In genomic region chr14:94945615-94946014, GRCh38 we compare ENCODE assay signal across 21 cellular contexts.
A peak's percentile ranks its signal among the peaks of the same experiment; 100 is the strongest.
DNase-seq lines count a peak whose midpoint lies in the region; ATAC-seq and TF ChIP-seq lines count a peak whose summit lies in the region.
"Had no signal": no experiment of that assay in that cellular context is flagged by ENCODE, and none has a peak within 500 bp of the region (broad histone marks: within the 10 kb centered on the region; RNA-seq: fewer than 3 reads in every experiment).

No MANE protein-coding gene starts in this region.

- CTCF ChIA-PET in activated CD8-positive, alpha-beta memory T cell treated with anti-CD3 and anti-CD28 coated beads, Interleukin-2, amount 10 ng/mL, durations not matched to agents 7 days and 5 days (lab: Charles Lee): no interaction called here
- CTCF ChIA-PET in activated naive CD4-positive, alpha-beta T cell treated with anti-CD3 and anti-CD28 coated beads, Interleukin-2, amount 10 ng/mL, durations not matched to agents 7 days and 5 days (lab: Charles Lee): no interaction called here

- peak; percentile 85 for ATAC-seq in activated CD8-positive, alpha-beta memory T cell treated with anti-CD3 and anti-CD28 coated beads, Interleukin-2, amount 10 ng/mL, durations not matched to agents 7 days and 5 days
- ATAC-seq in natural killer cell treated with Interleukin-12 subunit alpha and Interleukin-12 subunit beta and Interleukin-15 and Interleukin-18, amount 100 ng/mL, for 72 hours: peak; percentile 82 to 91
- no peak for ATAC-seq in HG03521 (IDR thresholded peaks at IDR 0.05; ENCODE audit: unreplicated experiment)
- ATAC-seq in psoas muscle: no peak
- ATAC-seq: A549 had no signal

- H3K27me3 ChIP-seq in smooth muscle cell (ENCODE audit: low read depth) (no peaks in the 10 kb centered on the region), psoas muscle (ENCODE audit: insufficient read depth in 3 of 3, low read length in 2 of 3) (no peaks in the 10 kb centered on the region)
- H3K27me3 ChIP-seq: colonic mucosa, transverse colon had no signal

- DNase-seq in activated CD8-positive, alpha-beta memory T cell treated with anti-CD3 and anti-CD28 coated beads, Interleukin-2, amount 10 ng/mL, durations not matched to agents 7 days and 5 days: peak; percentile 83
- no peak for DNase-seq in activated CD8-positive, alpha-beta memory T cell treated with anti-CD3 and anti-CD28 coated beads, Interleukin-2, amount 50 U/mL, for 4 hours
- peak; percentile 69 for DNase-seq in Jurkat, Clone E6-1 (ENCODE audit: low read depth, low spot score)
- peak; percentile 45 for DNase-seq in activated naive CD4-positive, alpha-beta T cell treated with anti-CD3 and anti-CD28 coated beads, Interleukin-2, amount 10 ng/mL, durations not matched to agents 7 days and 5 days
- DNase-seq in natural killer cell treated with Interleukin-12 subunit alpha and Interleukin-12 subunit beta and Interleukin-15 and Interleukin-18, amount 100 ng/mL, for 72 hours (ENCODE audit: low spot score): peak; percentile 67
- no peak for DNase-seq in smooth muscle cell (lab: John Stamatoyannopoulos, UW; ENCODE audit: unreplicated experiment)
- no peak for DNase-seq in psoas muscle
- DNase-seq: activated B cell treated with CpG ODN at 0.5 μM for 24 hours, colonic mucosa, foreskin fibroblast, hypothalamus, NCI-H2081, NCI-H524, Right ventricle myocardium superior, spleen, transverse colon had no signal

- intact Hi-C loops in psoas muscle (cut with DNase I): no loop called here

- no peak overlapping the region for H2AFZ ChIP-seq in smooth muscle cell (ENCODE audit: low read depth)

- no peak overlapping the region for H3K4me2 ChIP-seq in smooth muscle cell
- H3K4me2 ChIP-seq: A549, KMS-11 had no signal

- WGBS in smooth muscle cell (ENCODE audit: low lambda C conversion rate): 92% methylated on average over 8 of the region's 8 CpGs
- WGBS in psoas muscle, 3 donors: 86 to 92% (median 91%) methylated on average over 8 of the region's 8 CpGs

- peak overlapping the region; percentile 12 for H3K4me3 ChIP-seq in Jurkat, Clone E6-1 (ENCODE audit: low read length)
- H3K4me3 ChIP-seq in smooth muscle cell: no peak overlapping the region
- H3K4me3 ChIP-seq in psoas muscle: no peak overlapping the region
- H3K4me3 ChIP-seq: A549, colonic mucosa, spleen, transverse colon had no signal

- TF ChIP-seq CTCF in smooth muscle cell (IDR thresholded peaks at IDR 0.05; ENCODE audit: borderline replicate concordance, insufficient read depth, poor library complexity, severe bottlenecking): no peak
- TF ChIP-seq CTCF in psoas muscle (IDR thresholded peaks at IDR 0.05): no peak

- H3K4me1 ChIP-seq in smooth muscle cell (ENCODE audit: low read depth) (no peaks in the 10 kb centered on the region), psoas muscle (no peaks in the 10 kb centered on the region)
- H3K4me1 ChIP-seq: A549, colonic mucosa, spleen, transverse colon had no signal

- H3K9me3 Mint-ChIP-seq in activated CD8-positive, alpha-beta memory T cell treated with anti-CD3 and anti-CD28 coated beads, Interleukin-2, amount 10 ng/mL, durations not matched to agents 7 days and 5 days (ENCODE audit: low read depth): no peaks in the 10 kb centered on the region
- no peaks in the 10 kb centered on the region for H3K9me3 Mint-ChIP-seq in activated naive CD4-positive, alpha-beta T cell treated with anti-CD3 and anti-CD28 coated beads, Interleukin-2, amount 10 ng/mL, durations not matched to agents 7 days and 5 days
- no peaks in the 10 kb centered on the region for H3K9me3 Mint-ChIP-seq in natural killer cell treated with Interleukin-12 subunit alpha and Interleukin-12 subunit beta and Interleukin-15 and Interleukin-18, amount 100 ng/mL, for 72 hours
- H3K9me3 Mint-ChIP-seq: activated B cell treated with CpG ODN at 0.5 μM for 24 hours had no signal

- H3K36me3 ChIP-seq in smooth muscle cell (ENCODE audit: low read depth): no peaks in the 10 kb centered on the region
- no peaks in the 10 kb centered on the region for H3K36me3 ChIP-seq in psoas muscle (ENCODE audit: insufficient read depth in 1 of 2, low read depth in 1 of 2)
- H3K36me3 ChIP-seq: colonic mucosa, spleen, transverse colon had no signal

- H3K4me1 Mint-ChIP-seq in activated CD8-positive, alpha-beta memory T cell treated with anti-CD3 and anti-CD28 coated beads, Interleukin-2, amount 10 ng/mL, durations not matched to agents 7 days and 5 days: peaks cover 25% of the 10 kb centered on the region
- peaks cover 16% of the 10 kb centered on the region for H3K4me1 Mint-ChIP-seq in activated naive CD4-positive, alpha-beta T cell treated with anti-CD3 and anti-CD28 coated beads, Interleukin-2, amount 10 ng/mL, durations not matched to agents 7 days and 5 days
- peaks cover 20 to 27% of the 10 kb centered on the region in 2 donors for H3K4me1 Mint-ChIP-seq in natural killer cell treated with Interleukin-12 subunit alpha and Interleukin-12 subunit beta and Interleukin-15 and Interleukin-18, amount 100 ng/mL, for 72 hours (ENCODE audit: low read depth in 2 of 2)
- H3K4me1 Mint-ChIP-seq: activated B cell treated with CpG ODN at 0.5 μM for 24 hours, memory B cell had no signal

- H3K4me3 Mint-ChIP-seq in activated CD8-positive, alpha-beta memory T cell treated with anti-CD3 and anti-CD28 coated beads, Interleukin-2, amount 10 ng/mL, durations not matched to agents 7 days and 5 days: peak overlapping the region; percentile 54
- no peak overlapping the region for H3K4me3 Mint-ChIP-seq in activated naive CD4-positive, alpha-beta T cell treated with anti-CD3 and anti-CD28 coated beads, Interleukin-2, amount 10 ng/mL, durations not matched to agents 7 days and 5 days
- H3K4me3 Mint-ChIP-seq in natural killer cell treated with Interleukin-12 subunit alpha and Interleukin-12 subunit beta and Interleukin-15 and Interleukin-18, amount 100 ng/mL, for 72 hours: peak overlapping the region; percentile 83
- H3K4me3 Mint-ChIP-seq: activated B cell treated with CpG ODN at 0.5 μM for 24 hours, memory B cell had no signal

- H4K20me1 ChIP-seq in smooth muscle cell (ENCODE audit: low read depth): no peaks in the 10 kb centered on the region

- peaks cover 1% of the 10 kb centered on the region for H3K36me3 Mint-ChIP-seq in activated CD8-positive, alpha-beta memory T cell treated with anti-CD3 and anti-CD28 coated beads, Interleukin-2, amount 10 ng/mL, durations not matched to agents 7 days and 5 days
- no peaks in the 10 kb centered on the region for H3K36me3 Mint-ChIP-seq in activated naive CD4-positive, alpha-beta T cell treated with anti-CD3 and anti-CD28 coated beads, Interleukin-2, amount 10 ng/mL, durations not matched to agents 7 days and 5 days
- H3K36me3 Mint-ChIP-seq in natural killer cell treated with Interleukin-12 subunit alpha and Interleukin-12 subunit beta and Interleukin-15 and Interleukin-18, amount 100 ng/mL, for 72 hours: no peaks in the 10 kb centered on the region
- H3K36me3 Mint-ChIP-seq: memory B cell had no signal

- H3F3A ChIP-seq in smooth muscle cell (ENCODE audit: low read depth): no peaks in the 10 kb centered on the region

- H3K27ac ChIP-seq in smooth muscle cell (ENCODE audit: low read depth) (no peak overlapping the region), psoas muscle (no peak overlapping the region)
- H3K27ac ChIP-seq: A549, C4-2B, colonic mucosa, KMS-11, transverse colon had no signal

- H3K27me3 Mint-ChIP-seq in activated CD8-positive, alpha-beta memory T cell treated with anti-CD3 and anti-CD28 coated beads, Interleukin-2, amount 10 ng/mL, durations not matched to agents 7 days and 5 days: peaks cover 50% of the 10 kb centered on the region
- H3K27me3 Mint-ChIP-seq in activated naive CD4-positive, alpha-beta T cell treated with anti-CD3 and anti-CD28 coated beads, Interleukin-2, amount 10 ng/mL, durations not matched to agents 7 days and 5 days: peaks cover 14% of the 10 kb centered on the region
- peaks cover 0 to 4% of the 10 kb centered on the region in 2 donors for H3K27me3 Mint-ChIP-seq in natural killer cell treated with Interleukin-12 subunit alpha and Interleukin-12 subunit beta and Interleukin-15 and Interleukin-18, amount 100 ng/mL, for 72 hours
- H3K27me3 Mint-ChIP-seq: activated B cell treated with CpG ODN at 0.5 μM for 24 hours had no signal

- no peaks in the 10 kb centered on the region for H3K79me2 ChIP-seq in smooth muscle cell (ENCODE audit: low read depth)

- peak overlapping the region; percentile 90 for H3K27ac Mint-ChIP-seq in activated CD8-positive, alpha-beta memory T cell treated with anti-CD3 and anti-CD28 coated beads, Interleukin-2, amount 10 ng/mL, durations not matched to agents 7 days and 5 days
- peak overlapping the region; percentile 86 for H3K27ac Mint-ChIP-seq in activated naive CD4-positive, alpha-beta T cell treated with anti-CD3 and anti-CD28 coated beads, Interleukin-2, amount 10 ng/mL, durations not matched to agents 7 days and 5 days
- peak overlapping the region; percentile 82 to 86 for H3K27ac Mint-ChIP-seq in natural killer cell treated with Interleukin-12 subunit alpha and Interleukin-12 subunit beta and Interleukin-15 and Interleukin-18, amount 100 ng/mL, for 72 hours
- H3K27ac Mint-ChIP-seq: activated B cell treated with CpG ODN at 0.5 μM for 24 hours, memory B cell had no signal

- no peak overlapping the region for H3K9ac ChIP-seq in smooth muscle cell (ENCODE audit: low read depth)
- H3K9ac ChIP-seq: KMS-11 had no signal

- H3K9me3 ChIP-seq in smooth muscle cell (replicated peaks; ENCODE audit: low read depth): no peaks in the 10 kb centered on the region
- H3K9me3 ChIP-seq in psoas muscle: no peaks in the 10 kb centered on the region
- H3K9me3 ChIP-seq: A549, colonic mucosa, transverse colon had no signal

Comparison
In these comparisons a context has a peak if more than half of its experiments do, and no peak if none do; other contexts are left out.
1. DNase-seq: peak in activated CD8-positive, alpha-beta memory T cell treated with anti-CD3 and anti-CD28 coated beads, Interleukin-2, amount 10 ng/mL, durations not matched to agents 7 days and 5 days (single experiment), Jurkat, Clone E6-1 (single experiment), activated naive CD4-positive, alpha-beta T cell treated with anti-CD3 and anti-CD28 coated beads, Interleukin-2, amount 10 ng/mL, durations not matched to agents 7 days and 5 days (single experiment) and natural killer cell treated with Interleukin-12 subunit alpha and Interleukin-12 subunit beta and Interleukin-15 and Interleukin-18, amount 100 ng/mL, for 72 hours (single experiment); none in activated CD8-positive, alpha-beta memory T cell treated with anti-CD3 and anti-CD28 coated beads, Interleukin-2, amount 50 U/mL, for 4 hours (single experiment), smooth muscle cell (single experiment) and psoas muscle (0 of 2).
2. ATAC-seq: peak in activated CD8-positive, alpha-beta memory T cell treated with anti-CD3 and anti-CD28 coated beads, Interleukin-2, amount 10 ng/mL, durations not matched to agents 7 days and 5 days (single experiment) and natural killer cell treated with Interleukin-12 subunit alpha and Interleukin-12 subunit beta and Interleukin-15 and Interleukin-18, amount 100 ng/mL, for 72 hours (2 of 2); none in HG03521 (single experiment) and psoas muscle (0 of 4).
3. Peak in every context shown above with its lines, with median percentiles within 50 percentile points of each other: H3K27ac Mint-ChIP-seq.